26 cellular contexts compared by ENCODE assay signal in the genomic region with DNA sequence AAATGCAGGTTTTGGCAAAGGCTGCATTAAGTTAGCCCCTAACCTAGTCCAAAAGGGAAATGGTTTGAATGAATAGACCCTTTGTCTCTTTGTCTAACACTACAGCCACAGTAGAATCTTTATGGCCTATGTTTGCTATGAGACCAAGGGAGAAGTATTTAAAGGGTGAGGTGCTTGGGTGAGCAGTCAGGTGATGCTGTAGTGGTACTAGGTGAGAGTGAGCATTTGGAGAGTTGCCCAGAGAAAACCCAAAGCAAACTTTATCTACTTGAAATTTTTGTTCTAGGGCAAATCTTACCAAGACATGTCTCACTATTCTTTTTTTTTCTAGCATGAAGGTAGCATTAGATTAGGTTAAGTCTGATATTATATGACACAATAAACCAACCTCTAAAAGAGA.
"Had no signal": no experiment of that assay in that cellular context is flagged by ENCODE, and none has a peak within 500 bp of the region (broad histone marks: within the 10 kb centered on the region; RNA-seq: fewer than 3 reads in every experiment).

No MANE protein-coding gene starts in this region.

- H3K4me3 ChIP-seq: esophagus squamous epithelium, heart right ventricle, lower lobe of right lung, pancreas, skin epidermis, spleen, testis, tibial nerve, upper lobe of left lung, uterus had no signal

- DNase-seq: cortex of kidney; effector memory CD8-positive, alpha-beta T cell; erythroblast; esophagus squamous epithelium; foreskin melanocyte; glutamatergic neuron; heart right ventricle; hypothalamus; immature natural killer cell; islet precursor cell; left colon; left ventricle myocardium superior; lower lobe of right lung; natural killer cell; pancreas; retina; spleen; stimulated activated CD4-positive, alpha-beta T cell treated with anti-CD3 and anti-CD28 coated beads, Interleukin-4, amount 100 ng/mL, for 4 hours; stimulated activated naive CD8-positive, alpha-beta T cell treated with anti-CD3 and anti-CD28 coated beads, Interleukin-15, Interleukin-2, amounts not matched to agents 100 U/mL and 50 U/mL, for 24 hours; substantia nigra; testis; upper lobe of left lung; uterus had no signal

- H3K27me3 ChIP-seq: esophagus squamous epithelium, heart right ventricle, neutrophil, pancreas, spleen, testis, tibial nerve, upper lobe of left lung, uterus had no signal

- H3K27ac ChIP-seq: esophagus squamous epithelium, heart right ventricle, lower lobe of right lung, neutrophil, pancreas, skin epidermis, spleen, testis, tibial nerve, upper lobe of left lung, uterus had no signal

- H3K36me3 ChIP-seq: esophagus squamous epithelium, heart right ventricle, lower lobe of right lung, neutrophil, pancreas, spleen, tibial nerve, upper lobe of left lung, uterus had no signal

- H3K9me3 ChIP-seq: esophagus squamous epithelium, lower lobe of right lung, neutrophil, pancreas, testis, tibial nerve, upper lobe of left lung, uterus had no signal

- H3K4me1 ChIP-seq: esophagus squamous epithelium, heart right ventricle, lower lobe of right lung, pancreas, spleen, testis, tibial nerve, upper lobe of left lung, uterus had no signal
